14 cellular contexts compared by ENCODE assay signal in the genomic region with DNA sequence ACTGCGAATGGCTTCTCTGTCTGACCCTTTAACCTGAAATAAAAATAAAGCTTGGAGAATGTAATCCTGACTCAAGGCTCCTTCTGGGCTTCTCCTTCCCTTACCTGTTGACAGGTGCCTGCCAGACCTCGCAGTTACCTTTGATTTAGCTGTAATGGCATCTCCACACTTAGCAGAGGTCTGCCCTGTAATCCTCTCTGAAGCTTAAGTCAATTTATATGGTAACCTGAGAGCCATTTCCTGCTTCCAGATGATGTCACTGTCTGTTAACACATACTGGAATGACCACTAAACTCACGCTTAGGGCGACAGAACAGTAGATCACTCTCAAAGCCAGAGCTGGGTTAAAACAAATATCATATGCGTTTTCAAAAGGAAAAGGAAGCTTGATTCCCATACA. TPM values are rescaled to one million over a fixed set of nuclear protein-coding genes. Genes with fewer than 3 reads are reported as not detected.
A peak's percentile ranks its signal among the peaks of the same experiment; 100 is the strongest.
DNase-seq lines count a peak whose midpoint lies in the region; ATAC-seq and TF ChIP-seq lines count a peak whose summit lies in the region.
"Had no signal": no experiment of that assay in that cellular context is flagged by ENCODE, and none has a peak within 500 bp of the region (broad histone marks: within the 10 kb centered on the region; RNA-seq: fewer than 3 reads in every experiment).

No MANE protein-coding gene starts in this region.

- 14 to 23% (median 18%) methylated on average over 5 of the region's 5 CpGs for WGBS in ovary, 3 donors

- no peaks in the 10 kb centered on the region for H3K4me1 ChIP-seq in ovary (ENCODE audit: insufficient read depth)
- no peaks in the 10 kb centered on the region for H3K4me1 ChIP-seq in right atrium auricular region

- H3K4me3 ChIP-seq in ovary (no peak overlapping the region), right atrium auricular region (no peak overlapping the region)
- H3K4me3 ChIP-seq: smooth muscle cell had no signal

- no peak for ATAC-seq in GM18858 (IDR thresholded peaks at IDR 0.05; ENCODE audit: unreplicated experiment)
- ATAC-seq: activated T-helper 17 cell treated with anti-CD3 and anti-CD28 coated beads, Interleukin-2, amount 50 U/mL, for 72 hours had no signal

- POLR2A ChIA-PET in GM10248 (lab: Yijun Ruan, JAX): no interaction called here

- H3K9me3 ChIP-seq in ovary (no peaks in the 10 kb centered on the region), right atrium auricular region (no peaks in the 10 kb centered on the region)

- CTCF ChIA-PET in GM10248 (lab: Yijun Ruan, JAX): interaction anchor here (0.8 to 1.2 kb wide), 3 partner anchors 8 to 55 kb away, joined by 3 read pairs; no protein-coding TSS in a partner anchor

- no peak for TF ChIP-seq EP300 in ovary (IDR thresholded peaks at IDR 0.05)

- intact Hi-C loops in ovary (cut with DNase I): no loop called here

- no peaks in the 10 kb centered on the region for H3K27me3 ChIP-seq in ovary
- H3K27me3 ChIP-seq in right atrium auricular region: no peaks in the 10 kb centered on the region

- no peaks in the 10 kb centered on the region for H3K36me3 ChIP-seq in ovary
- no peaks in the 10 kb centered on the region for H3K36me3 ChIP-seq in right atrium auricular region

- TF ChIP-seq CTCF in ovary (IDR thresholded peaks at IDR 0.05) (no peak), GM10248 (IDR thresholded peaks at IDR 0.05; ENCODE audit: control extremely low read depth, extremely low read depth, low read depth, missing control alignments) (no peak), right atrium auricular region (IDR thresholded peaks at IDR 0.05) (no peak)

- DNase-seq in ELR (ENCODE audit: low read depth) (peak; percentile 49), NCI-H146 treated with DMSO at 0.1 percent for 48 hours (lab: John Stamatoyannopoulos, UW; ENCODE audit: unreplicated experiment) (peak; percentile 89), SHP77 treated with DMSO at 0.1 percent for 48 hours (lab: John Stamatoyannopoulos, UW) (peak; percentile 83), kidney tubule cell (ENCODE audit: low spot score) (peak; percentile 64), ovary (no peak), GM10248 (ENCODE audit: extremely low spot score) (no peak), right atrium auricular region (ENCODE audit: low spot score) (no peak)
- DNase-seq: activated CD4-positive, CD25-positive, alpha-beta regulatory T cell treated with anti-CD3 and anti-CD28 coated beads, Interleukin-2, amount 50 U/mL, for 72 hours; head of caudate nucleus; midbrain; Right ventricle myocardium superior had no signal

- TF ChIP-seq POLR2A in ovary (IDR thresholded peaks at IDR 0.05): no peak

- H3K27ac ChIP-seq in ovary (no peak overlapping the region), right atrium auricular region (no peak overlapping the region)

RNA-seq across cellular contexts. Expression of a gene that starts 29.4 kb away (rescaled TPM):
- total RNA-seq in ovary: not detected
- not detected for polyA plus RNA-seq in ovary
- total RNA-seq in right atrium auricular region: not detected
- total RNA-seq: activated T-helper 17 cell treated with anti-CD3 and anti-CD28 coated beads, Interleukin-2, amount 50 U/mL, for 72 hours; Right ventricle myocardium superior; smooth muscle cell had no signal
- polyA plus RNA-seq: smooth muscle cell had no signal

Comparison
In these comparisons a context has a peak if more than half of its experiments do, and no peak if none do; other contexts are left out.
1. DNase-seq: peak in ELR (single experiment), NCI-H146 treated with DMSO at 0.1 percent for 48 hours (single experiment), SHP77 treated with DMSO at 0.1 percent for 48 hours (single experiment) and kidney tubule cell (single experiment); none in ovary (0 of 5), GM10248 (single experiment) and right atrium auricular region (single experiment).